12 cellular contexts compared by ENCODE assay signal in genomic region chr2:239292531-239292930, GRCh38.
DNase-seq lines count a peak whose midpoint lies in the region; ATAC-seq and TF ChIP-seq lines count a peak whose summit lies in the region.
"Had no signal": no experiment of that assay in that cellular context is flagged by ENCODE, and none has a peak within 500 bp of the region (broad histone marks: within the 10 kb centered on the region; RNA-seq: fewer than 3 reads in every experiment).

No MANE protein-coding gene starts in this region.

- H3K4me2 ChIP-seq in BLaER1 = peak overlapping the region; percentile 65

- no peaks in the 10 kb centered on the region for H3K36me3 ChIP-seq in BLaER1
- H3K36me3 ChIP-seq in psoas muscle (ENCODE audit: insufficient read depth in 1 of 2, low read depth in 1 of 2) = peaks cover 0 to under 1% of the 10 kb centered on the region in 2 donors
- H3K36me3 ChIP-seq: ascending aorta, SJCRH30 had no signal

- TF ChIP-seq CTCF in glutamatergic neuron (IDR thresholded peaks at IDR 0.05; ENCODE audit: partially characterized antibody, unreplicated experiment) (no peak), psoas muscle (IDR thresholded peaks at IDR 0.05) (no peak)

- peaks cover 91% of the 10 kb centered on the region for H3K4me1 ChIP-seq in BLaER1
- peaks cover 92% of the 10 kb centered on the region for H3K4me1 ChIP-seq in psoas muscle

- DNase-seq in glutamatergic neuron (no peak), psoas muscle (no peak), NCI-H1436 (lab: John Stamatoyannopoulos, UW) (no peak), A172 (ENCODE audit: low spot score) (no peak)
- no peak for DNase-seq in central memory CD4-positive, alpha-beta T cell
- DNase-seq in stimulated activated CD4-positive, alpha-beta T cell treated with anti-CD3 and anti-CD28 coated beads, Interleukin-2, amount 100 ng/mL, for 24 hours = no peak
- DNase-seq: cortex of kidney; SJCRH30; stimulated activated naive CD4-positive, alpha-beta T cell treated with Interleukin-2 at 50 U/mL for 16 hours had no signal

- 0 out of 2 replicates have a peak overlapping the region, but pooled peaks have one; percentile 33 for H3K9ac ChIP-seq in BLaER1

- 27 to 57% (median 31%) methylated on average over 5 of the region's 5 CpGs for WGBS in psoas muscle, 3 donors

- H3K27me3 Mint-ChIP-seq in IgD-negative memory B cell = peaks cover 22% of the 10 kb centered on the region
- peaks cover 7% of the 10 kb centered on the region for H3K27me3 Mint-ChIP-seq in glutamatergic neuron (ENCODE audit: unreplicated experiment)

- H3K27ac ChIP-seq in BLaER1 (no peak overlapping the region), psoas muscle (peak overlapping the region; percentile 97)
- H3K27ac ChIP-seq: SJCRH30 had no signal

- H3K4me3 ChIP-seq in BLaER1 (no peak overlapping the region), psoas muscle (peak overlapping the region; percentile 21)
- H3K4me3 ChIP-seq: ascending aorta, SJCRH30 had no signal

- H3K36me3 Mint-ChIP-seq in IgD-negative memory B cell (peaks cover 1% of the 10 kb centered on the region), glutamatergic neuron (ENCODE audit: unreplicated experiment) (no peaks in the 10 kb centered on the region)

- H3K9me3 ChIP-seq in BLaER1 (no peaks in the 10 kb centered on the region), psoas muscle (no peaks in the 10 kb centered on the region)
- H3K9me3 ChIP-seq: ascending aorta, SJCRH30 had no signal

- H3K9me3 Mint-ChIP-seq in IgD-negative memory B cell (no peaks in the 10 kb centered on the region), glutamatergic neuron (ENCODE audit: unreplicated experiment) (peaks cover 7% of the 10 kb centered on the region)

- intact Hi-C loops in psoas muscle (cut with DNase I) = no loop called here

- peak overlapping the region in 2 of 4 donors; percentile 74 to 78 for H3K4me3 Mint-ChIP-seq in IgD-negative memory B cell
- H3K4me3 Mint-ChIP-seq in glutamatergic neuron (ENCODE audit: unreplicated experiment) = peak overlapping the region; percentile 23

- H3K27me3 ChIP-seq in BLaER1 (no peaks in the 10 kb centered on the region), psoas muscle (ENCODE audit: insufficient read depth in 3 of 3, low read length in 2 of 3) (no peaks in the 10 kb centered on the region)
- H3K27me3 ChIP-seq: ascending aorta, SJCRH30 had no signal

- H3K4me1 Mint-ChIP-seq in IgD-negative memory B cell (peaks cover 38 to 57% (median 42%) of the 10 kb centered on the region in 3 donors), glutamatergic neuron (ENCODE audit: low read depth, unreplicated experiment) (peaks cover 64% of the 10 kb centered on the region)

- H3K27ac Mint-ChIP-seq in IgD-negative memory B cell = peak overlapping the region in 2 of 3 donors; percentile 82 to 99
- peak overlapping the region; percentile 11 for H3K27ac Mint-ChIP-seq in glutamatergic neuron (ENCODE audit: unreplicated experiment)

- H4K20me1 ChIP-seq in BLaER1 = peaks cover 98% of the 10 kb centered on the region

- no peak for ATAC-seq in psoas muscle
